11 cellular contexts compared by ENCODE assay signal in genomic region chr1:94044290-94044790, GRCh38.
DNase-seq lines count a peak whose midpoint lies in the region; ATAC-seq and TF ChIP-seq lines count a peak whose summit lies in the region.
"Had no signal": no experiment of that assay in that cellular context is flagged by ENCODE, and none has a peak within 500 bp of the region (broad histone marks: within the 10 kb centered on the region; RNA-seq: fewer than 3 reads in every experiment).

No MANE protein-coding gene starts in this region.

- no peaks in the 10 kb centered on the region for H3K36me3 ChIP-seq in fibroblast of lung (ENCODE audit: control insufficient read depth, insufficient read depth, low read length)
- H3K36me3 ChIP-seq in neutrophil = no peaks in the 10 kb centered on the region

- no peaks in the 10 kb centered on the region for H4K20me1 ChIP-seq in fibroblast of lung (ENCODE audit: control insufficient read depth, extremely low read depth, insufficient read depth, low read length)

- H3K27ac ChIP-seq in fibroblast of lung (ENCODE audit: insufficient read depth, low read length) (no peak overlapping the region), neutrophil (peak overlapping the region; percentile 69)

- DNase-seq in COR-L47 (lab: John Stamatoyannopoulos, UW) (peak; percentile 17), SHP77 treated with DMSO at 0.1 percent for 48 hours (lab: John Stamatoyannopoulos, UW) (peak; percentile 41), fibroblast of lung (ENCODE audit: low read depth in 2 of 2) (no peak), NCI-H1694 treated with DMSO at 0.1 percent for 48 hours (lab: John Stamatoyannopoulos, UW) (no peak)
- DNase-seq: activated CD4-positive, alpha-beta T cell treated with anti-CD3 and anti-CD28 coated beads, Interleukin-2, amount 50 U/mL, for 48 hours; DMS 273 treated with DMSO at 0.1 percent for 48 hours; NCI-H2107 had no signal

- no peaks in the 10 kb centered on the region for H3K79me2 ChIP-seq in fibroblast of lung (ENCODE audit: control insufficient read depth, insufficient read depth, low read length)

- H2AFZ ChIP-seq in fibroblast of lung (ENCODE audit: low read length) = peak overlapping the region; percentile 20

- TF ChIP-seq CTCF in fibroblast of lung (conservative IDR thresholded peaks at IDR 0.05 in 1 of 2, IDR thresholded peaks at IDR 0.05 in 1 of 2; ENCODE audit: low read depth in 1 of 2, low read length in 2 of 2) (no peak), neutrophil (IDR thresholded peaks at IDR 0.05) (no peak)

- H3K4me3 ChIP-seq in fibroblast of lung (replicated peaks in 1 of 4; ENCODE audit: control extremely low read depth in 1 of 4, insufficient read depth in 1 of 4, low read depth in 3 of 4, low read length in 4 of 4) (no peak overlapping the region), neutrophil (ENCODE audit: low read depth in 1 of 2, low read length in 1 of 2) (no peak overlapping the region)

- H3K4me1 ChIP-seq in fibroblast of lung (ENCODE audit: control insufficient read depth, extremely low read depth, insufficient read depth, low read length) = peaks cover 6% of the 10 kb centered on the region
- H3K4me1 ChIP-seq in neutrophil (ENCODE audit: control insufficient read depth in 1 of 2, insufficient read depth in 1 of 2, low read depth in 1 of 2, low read length in 1 of 2) = peaks cover 7 to 16% of the 10 kb centered on the region in 2 experiments

- ATAC-seq in HG02852 (IDR thresholded peaks at IDR 0.05; ENCODE audit: unreplicated experiment) = no peak
- ATAC-seq in HG02763 (IDR thresholded peaks at IDR 0.05; ENCODE audit: unreplicated experiment) = no peak
- ATAC-seq in HG03095 (IDR thresholded peaks at IDR 0.05; ENCODE audit: unreplicated experiment) = no peak

- H3K27me3 ChIP-seq in fibroblast of lung (ENCODE audit: control insufficient read depth, insufficient read depth, low read length) (no peaks in the 10 kb centered on the region), neutrophil (peaks cover 23% of the 10 kb centered on the region)

- H3K4me2 ChIP-seq in fibroblast of lung (ENCODE audit: extremely low read depth, insufficient read depth, low read length) = no peak overlapping the region

- no peaks in the 10 kb centered on the region for H3K9me3 ChIP-seq in fibroblast of lung (ENCODE audit: control insufficient read depth, insufficient read depth, low read depth, low read length)
- no peaks in the 10 kb centered on the region for H3K9me3 ChIP-seq in neutrophil

- H3K9ac ChIP-seq in fibroblast of lung (ENCODE audit: insufficient read depth, low read length) = no peak overlapping the region

Comparison
In these comparisons a context has a peak if more than half of its experiments do, and no peak if none do; other contexts are left out.
1. DNase-seq: peak in COR-L47 (single experiment) and SHP77 treated with DMSO at 0.1 percent for 48 hours (single experiment); none in fibroblast of lung (0 of 2) and NCI-H1694 treated with DMSO at 0.1 percent for 48 hours (single experiment).